In genomic region chr7:138886501-138886917, GRCh38 we compare ENCODE assay signal across 8 cellular contexts.
DNase-seq lines count a peak whose midpoint lies in the region; ATAC-seq lines count a peak whose summit lies in the region.

No MANE protein-coding gene starts in this region.

- H3K4me3 ChIP-seq in aorta (ENCODE audit: low read length in 2 of 2) = no peak overlapping the region

- intact Hi-C loops in aorta (cut with DNase I) = loop anchor here in 1 of 2 donors (5.0 kb wide), 1 partner anchor 191 kb away; no protein-coding TSS in a partner anchor

- peak; percentile 81 for ATAC-seq in GM21825 (IDR thresholded peaks at IDR 0.05; ENCODE audit: unreplicated experiment)
- peak; percentile 70 for ATAC-seq in aorta (ENCODE audit: low FRiP score)

- 56 to 65% methylated on average over 4 of the region's 4 CpGs for WGBS in aorta, 2 donors

- no peaks in the 10 kb centered on the region for H3K9me3 ChIP-seq in KOPT-K1 (ENCODE audit: insufficient read depth, low read length, poor library complexity, severe bottlenecking)
- no peaks in the 10 kb centered on the region for H3K9me3 ChIP-seq in aorta (ENCODE audit: control insufficient read depth, low read length)

- in situ Hi-C loops in T47D (cut with HindIII; ENCODE audit: low pct_unique_long_range_greater_than_20kb, low sequenced_read_pairs) = no loop called here

- H3K36me3 ChIP-seq in KOPT-K1 (ENCODE audit: insufficient read depth, low read length) (no peaks in the 10 kb centered on the region), aorta (ENCODE audit: control insufficient read depth in 1 of 2, insufficient read depth in 2 of 2, low read length in 1 of 2) (no peaks in the 10 kb centered on the region)

- no peaks in the 10 kb centered on the region for H3K27me3 ChIP-seq in aorta (ENCODE audit: control insufficient read depth in 1 of 2, insufficient read depth in 2 of 2, low read length in 1 of 2)

- DNase-seq in A172 (ENCODE audit: low spot score) (peak; percentile 53), EL (peak; percentile 73), RKO (ENCODE audit: low spot score) (peak; percentile 89), T47D (ENCODE audit: low read depth in 1 of 2, low spot score in 1 of 2) (peak; percentile 13 to 79), medulla oblongata (ENCODE audit: extremely low spot score) (peak; percentile 42), aorta (no peak)

- H3K4me1 ChIP-seq in aorta (ENCODE audit: control insufficient read depth in 1 of 2, insufficient read depth in 2 of 2, low read length in 2 of 2) = no peaks in the 10 kb centered on the region

- H3K27ac ChIP-seq in KOPT-K1 (ENCODE audit: low read depth, low read length, poor library complexity, severe bottlenecking) = peak overlapping the region; percentile 3
- H3K27ac ChIP-seq in aorta (ENCODE audit: low read depth in 1 of 2, low read length in 2 of 2) = no peak overlapping the region

Comparison
In these comparisons a context has a peak if more than half of its experiments do, and no peak if none do; other contexts are left out.
1. DNase-seq: peak in A172 (single experiment), EL (single experiment), RKO (single experiment), T47D (2 of 2) and medulla oblongata (single experiment); none in aorta (0 of 2).